In genomic region chr10:51667992-51668689, GRCh38 we compare ENCODE assay signal across 1 cellular context.
A peak's percentile ranks its signal among the peaks of the same experiment; 100 is the strongest.
TF ChIP-seq lines count a peak whose summit lies in the region.

No MANE protein-coding gene starts in this region.

TF ChIP-seq in SK-N-SH, 30 proteins besides CTCF, POLR2A, EP300 and RAD21 (continued from another document):
- TF ChIP-seq MAX (IDR thresholded peaks at IDR 0.05; ENCODE audit: low read depth) (no peak), GATA2 (CRISPR knock-in tag; IDR thresholded peaks at IDR 0.05) (no peak), EZH2phosphoT487 (IDR thresholded peaks at IDR 0.05; ENCODE audit: borderline replicate concordance, low read depth) (no peak), NFIC (IDR thresholded peaks at IDR 0.05; ENCODE audit: borderline replicate concordance) (peak; percentile 60; the same call in 1 of the 2 replicates), FOSL2 (IDR thresholded peaks at IDR 0.05; ENCODE audit: borderline replicate concordance, low read depth) (peak; percentile 14; the same call in 1 of the 2 replicates), GABPA (IDR thresholded peaks at IDR 0.05; ENCODE audit: low read depth) (no peak), MEF2A (IDR thresholded peaks at IDR 0.05; ENCODE audit: borderline replicate concordance, low read depth) (0 out of 2 replicates have a peak, but pooled peaks have one; percentile 8)
